Comparison of ENCODE assay signal across 8 cellular contexts in genomic region chr7:36021367-36021766, GRCh38.
DNase-seq lines count a peak whose midpoint lies in the region; TF ChIP-seq lines count a peak whose summit lies in the region.
"Had no signal": no experiment of that assay in that cellular context is flagged by ENCODE, and none has a peak within 500 bp of the region (broad histone marks: within the 10 kb centered on the region; RNA-seq: fewer than 3 reads in every experiment).

No MANE protein-coding gene starts in this region.

- H3K27ac Mint-ChIP-seq in activated T-cell treated with anti-CD3 and anti-CD28 coated beads, Interleukin-2, amount 50 U/mL, for 24 hours = no peak overlapping the region

- H3K4me1 Mint-ChIP-seq in activated T-cell treated with anti-CD3 and anti-CD28 coated beads, Interleukin-2, amount 50 U/mL, for 24 hours (ENCODE audit: low read depth) = no peaks in the 10 kb centered on the region

- H3K4me1 ChIP-seq in neutrophil (ENCODE audit: control insufficient read depth in 1 of 2, insufficient read depth in 1 of 2, low read depth in 1 of 2, low read length in 1 of 2) = peaks cover 43 to 51% of the 10 kb centered on the region in 2 experiments

- H3K36me3 Mint-ChIP-seq in activated T-cell treated with anti-CD3 and anti-CD28 coated beads, Interleukin-2, amount 50 U/mL, for 24 hours (ENCODE audit: low read depth) = no peaks in the 10 kb centered on the region

- no peaks in the 10 kb centered on the region for H3K27me3 ChIP-seq in neutrophil
- H3K27me3 ChIP-seq: tibial nerve had no signal

- H3K36me3 ChIP-seq in neutrophil = no peaks in the 10 kb centered on the region
- H3K36me3 ChIP-seq: tibial nerve had no signal

- H3K4me3 ChIP-seq in GM12864 (ENCODE audit: low read depth, low read length) (no peak overlapping the region), coronary artery (no peak overlapping the region), neutrophil (ENCODE audit: low read depth in 1 of 2, low read length in 1 of 2) (no peak overlapping the region)
- H3K4me3 ChIP-seq: tibial nerve had no signal

- no peaks in the 10 kb centered on the region for H3K9me3 Mint-ChIP-seq in activated T-cell treated with anti-CD3 and anti-CD28 coated beads, Interleukin-2, amount 50 U/mL, for 24 hours

- H3K4me3 Mint-ChIP-seq in activated T-cell treated with anti-CD3 and anti-CD28 coated beads, Interleukin-2, amount 50 U/mL, for 24 hours = no peak overlapping the region

- DNase-seq in GM12864 (ENCODE audit: low read depth) (no peak), NAMALWA (ENCODE audit: low spot score) (peak; percentile 51), coronary artery (ENCODE audit: low spot score) (peak; percentile 24), ureter (ENCODE audit: low spot score) (no peak), DMS114 treated with DMSO at 0.1 percent for 48 hours (lab: John Stamatoyannopoulos, UW; ENCODE audit: unreplicated experiment) (no peak)
- DNase-seq in activated T-cell treated with anti-CD3 and anti-CD28 coated beads, Interleukin-2, amount 50 U/mL, for 24 hours = no peak

- peaks cover 5% of the 10 kb centered on the region for H3K27me3 Mint-ChIP-seq in activated T-cell treated with anti-CD3 and anti-CD28 coated beads, Interleukin-2, amount 50 U/mL, for 24 hours

- TF ChIP-seq CTCF in GM12864 (IDR thresholded peaks at IDR 0.05; ENCODE audit: low read depth, low read length, missing control alignments) = peak; percentile 58
- no peak for TF ChIP-seq CTCF in coronary artery (IDR thresholded peaks at IDR 0.05)
- peak; percentile 36 for TF ChIP-seq CTCF in neutrophil (IDR thresholded peaks at IDR 0.05)

- H3K27ac ChIP-seq in coronary artery = no peak overlapping the region
- peak overlapping the region; percentile 55 for H3K27ac ChIP-seq in neutrophil
- H3K27ac ChIP-seq: tibial nerve had no signal

- no peaks in the 10 kb centered on the region for H3K9me3 ChIP-seq in neutrophil
- H3K9me3 ChIP-seq: tibial nerve had no signal

Comparison
In these comparisons a context has a peak if more than half of its experiments do, and no peak if none do; other contexts are left out.
1. DNase-seq: peak in NAMALWA (single experiment) and coronary artery (single experiment); none in GM12864 (single experiment), ureter (single experiment), activated T-cell treated with anti-CD3 and anti-CD28 coated beads, Interleukin-2, amount 50 U/mL, for 24 hours (single experiment) and DMS114 treated with DMSO at 0.1 percent for 48 hours (single experiment).